ENCODE assay signal across 8 cellular contexts in the genomic region with DNA sequence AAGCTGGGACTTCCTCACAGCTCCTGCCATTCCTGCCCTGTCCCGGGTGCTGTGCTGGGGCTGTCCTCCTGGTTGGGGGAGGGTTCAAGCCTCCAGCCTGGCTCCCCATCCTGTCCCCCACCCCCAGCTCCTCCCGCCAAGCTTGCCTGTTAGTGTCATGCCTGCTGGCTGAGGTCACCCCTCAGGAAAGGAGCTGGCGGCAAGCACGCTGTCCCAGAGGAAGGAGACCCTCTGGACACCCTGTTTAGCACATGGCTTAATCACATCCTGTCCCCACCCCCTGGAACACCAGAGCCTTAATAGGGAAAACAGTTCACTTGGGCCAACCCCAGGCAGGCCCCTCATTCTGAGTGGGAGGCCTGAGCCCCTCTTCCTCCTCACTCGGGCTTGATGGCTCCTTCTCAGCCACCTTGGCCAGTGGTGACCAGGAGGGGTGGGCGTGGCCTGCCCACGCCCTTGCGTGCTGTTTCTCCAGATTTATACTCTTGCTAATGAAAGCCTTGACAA. TPM values are rescaled to one million over a fixed set of nuclear protein-coding genes. Genes with fewer than 3 reads are reported as not detected.
DNase-seq lines count a peak whose midpoint lies in the region; ATAC-seq and TF ChIP-seq lines count a peak whose summit lies in the region.

No MANE protein-coding gene starts in this region.

- in situ Hi-C loops in mammary epithelial cell (cut with MboI; ENCODE audit: low sequenced_read_pairs in 2 of 2), result no loop called here

- peak overlapping the region; percentile 92 for H3K27ac ChIP-seq in HUES6 (ENCODE audit: low read depth, low read length)
- peak overlapping the region; percentile 91 for H3K27ac ChIP-seq in mammary epithelial cell (ENCODE audit: insufficient read depth, low read depth, low read length)
- peak overlapping the region; percentile 91 to 95 for H3K27ac ChIP-seq in tibial artery

- H3K27me3 ChIP-seq in HUES6 (ENCODE audit: control insufficient read depth, insufficient read depth, low read length) (no peaks in the 10 kb centered on the region), mammary epithelial cell (ENCODE audit: insufficient read depth, low read length) (no peaks in the 10 kb centered on the region), tibial artery (no peaks in the 10 kb centered on the region)

- TF ChIP-seq CTCF in mammary epithelial cell (conservative IDR thresholded peaks at IDR 0.05 in 1 of 2, IDR thresholded peaks at IDR 0.05 in 1 of 2; ENCODE audit: extremely low read depth in 1 of 2, insufficient read depth in 1 of 2, low read depth in 1 of 2, low read length in 2 of 2) (no peak), tibial artery (IDR thresholded peaks at IDR 0.05) (no peak)

- H4K20me1 ChIP-seq in mammary epithelial cell (ENCODE audit: insufficient read depth, low read length), result no peaks in the 10 kb centered on the region

- CTCF ChIA-PET in mammary epithelial cell (lab: Charles Lee; ENCODE audit: low non-redundant PET), result no interaction called here

- H3K4me3 ChIP-seq in HUES6 (ENCODE audit: low read depth, low read length) (peak overlapping the region; percentile 19; the same call in 1 of the 2 replicates), mammary epithelial cell (replicated peaks in 1 of 3; ENCODE audit: insufficient read depth in 1 of 3, low read depth in 2 of 3, low read length in 3 of 3) (no peak overlapping the region), tibial artery (peak overlapping the region in 1 of 2 donors; percentile 4)

- H3K9ac ChIP-seq in HUES6 (ENCODE audit: low read length) (peak overlapping the region; percentile 83), mammary epithelial cell (ENCODE audit: insufficient read depth, low read length) (peak overlapping the region; percentile 72)

- H3K4me1 ChIP-seq in HUES6 (ENCODE audit: control insufficient read depth, insufficient read depth, low read length) (peaks cover 32% of the 10 kb centered on the region), mammary epithelial cell (ENCODE audit: insufficient read depth, low read length) (peaks cover 63% of the 10 kb centered on the region), tibial artery (peaks cover 17 to 82% (median 77%) of the 10 kb centered on the region in 4 donors)

- 0% methylated on average over 6 of the region's 8 CpGs for WGBS in mammary epithelial cell (ENCODE audit: low coverage, missing lambda C conversion rate)

- H3K79me2 ChIP-seq in mammary epithelial cell (ENCODE audit: insufficient read depth, low read length), result peaks cover 89% of the 10 kb centered on the region

- ATAC-seq in left colon, result peak; percentile 50
- ATAC-seq in GM19328 (IDR thresholded peaks at IDR 0.05; ENCODE audit: unreplicated experiment), result no peak
- no peak for ATAC-seq in HG02798 (IDR thresholded peaks at IDR 0.05; ENCODE audit: poor library complexity, unreplicated experiment)

- peaks cover 75% of the 10 kb centered on the region for H3K36me3 ChIP-seq in HUES6 (ENCODE audit: control insufficient read depth, insufficient read depth, low read length)
- H3K36me3 ChIP-seq in mammary epithelial cell (ENCODE audit: insufficient read depth, low read length), result peaks cover 36% of the 10 kb centered on the region
- H3K36me3 ChIP-seq in tibial artery, result peaks cover 46 to 60% (median 58%) of the 10 kb centered on the region in 3 donors

- H3K9me3 ChIP-seq in HUES6 (ENCODE audit: control insufficient read depth, insufficient read depth, low read depth, low read length) (no peaks in the 10 kb centered on the region), mammary epithelial cell (replicated peaks; ENCODE audit: insufficient read depth, low read length) (no peaks in the 10 kb centered on the region), tibial artery (no peaks in the 10 kb centered on the region)

- peak overlapping the region; percentile 47 for H3K4me2 ChIP-seq in mammary epithelial cell (ENCODE audit: insufficient read depth, low read depth, low read length)

- no peak overlapping the region for H2AFZ ChIP-seq in mammary epithelial cell (ENCODE audit: low read depth, low read length)

- DNase-seq in mammary epithelial cell (no peak), left colon (no peak), tibial artery (peak; percentile 66 to 89), NOMO-1 treated with dmso at 0.1 percent for 144 hours (lab: John Stamatoyannopoulos, UW; ENCODE audit: unreplicated experiment) (no peak), D341Med (ENCODE audit: low spot score) (no peak)

- dilution Hi-C loops in mammary epithelial cell (cut with HindIII; ENCODE audit: low sequenced_read_pairs), result no loop called here

- intact Hi-C loops in mammary epithelial cell (cut with micrococcal nuclease), result loop anchor here (1.0 to 10.0 kb wide), 3 partner anchors 9 to 187 kb away; partner anchors contain the start of gene ZDHHC12
- intact Hi-C loops in left colon (cut with DNase I, micrococcal nuclease), result no loop called here
- intact Hi-C loops in tibial artery (cut with DNase I; ENCODE audit: low total_unique reads), result no loop called here

- no TSS peak for BruUV-seq in mammary epithelial cell (replicated peaks; lab: Mats Ljungman, UMichigan)

RNA-seq across cellular contexts. Expression of gene PHYHD1, which starts 9.2 kb away (rescaled TPM):
- total RNA-seq in mammary epithelial cell (1 to 10 TPM; 2.5 to 4.7 TPM), left colon (1 to 10 TPM; 1.5 to 7.1 TPM)
- polyA plus RNA-seq in mammary epithelial cell, result 1.8 TPM
- polyA minus RNA-seq in mammary epithelial cell, result 21.9 TPM

RNA-seq across cellular contexts. Expression of gene LRRC8A, which starts 29.6 kb away (rescaled TPM):
- total RNA-seq in mammary epithelial cell (100 to 1,000 TPM; 155 to 206 TPM), left colon (10 to 100 TPM; 21.8 to 38.3 TPM)
- 128 TPM for polyA plus RNA-seq in mammary epithelial cell
- polyA minus RNA-seq in mammary epithelial cell, result 227 TPM

RNA-seq across cellular contexts. Expression of gene KYAT1, which starts 29.8 kb away (rescaled TPM):
- total RNA-seq in mammary epithelial cell (10 to 100 TPM; 10.2 to 11.5 TPM), left colon (1 to 10 TPM; 2.1 TPM)
- polyA plus RNA-seq in mammary epithelial cell, result 13.5 TPM
- 13.4 TPM for polyA minus RNA-seq in mammary epithelial cell

RNA-seq across cellular contexts. Expression of gene DOLK, which starts 35.8 kb away (rescaled TPM):
- 10 to 100 TPM; 22.0 TPM for total RNA-seq in mammary epithelial cell
- polyA plus RNA-seq in mammary epithelial cell, result 41.3 TPM
- 33.3 TPM for polyA minus RNA-seq in mammary epithelial cell
- 10 to 100 TPM; 12.1 to 12.8 TPM for total RNA-seq in left colon

RNA-seq across cellular contexts. Expression of gene NUP188, which starts 35.9 kb away (rescaled TPM):
- total RNA-seq in mammary epithelial cell (10 to 100 TPM; 51.0 to 62.2 TPM), left colon (10 to 100 TPM; 19.6 to 23.6 TPM)
- 67.7 TPM for polyA plus RNA-seq in mammary epithelial cell
- polyA minus RNA-seq in mammary epithelial cell, result 257 TPM

Comparison
In these comparisons a context has a peak if more than half of its experiments do, and no peak if none do; other contexts are left out.
1. DNase-seq: peak in tibial artery (2 of 2); none in mammary epithelial cell (single experiment), left colon (0 of 2), NOMO-1 treated with dmso at 0.1 percent for 144 hours (single experiment) and D341Med (single experiment).
2. Peak in every context shown above with its lines, with median percentiles within 50 percentile points of each other: H3K27ac ChIP-seq.